9 cellular contexts compared by ENCODE assay signal in genomic region chr1:43935711-43936427, GRCh38. TPM values are rescaled to one million over a fixed set of nuclear protein-coding genes. Genes with fewer than 3 reads are reported as not detected.
DNase-seq lines count a peak whose midpoint lies in the region; ATAC-seq, FAIRE-seq and TF ChIP-seq lines count a peak whose summit lies in the region.
"Had no signal": no experiment of that assay in that cellular context is flagged by ENCODE, and none has a peak within 500 bp of the region (broad histone marks: within the 10 kb centered on the region; RNA-seq: fewer than 3 reads in every experiment).

No MANE protein-coding gene starts in this region.

- dilution Hi-C loops in mammary epithelial cell (cut with HindIII; ENCODE audit: low sequenced_read_pairs), result loop anchor here (5.0 to 25.0 kb wide), 2 partner anchors 169 to 399 kb away; partner anchors contain the start of gene PTPRF

- H3K36me3 ChIP-seq in HepG2 (replicated peaks in 1 of 2; ENCODE audit: control insufficient read depth in 1 of 2, insufficient read depth in 2 of 2, low read length in 2 of 2) (no peaks in the 10 kb centered on the region), right lobe of liver (no peaks in the 10 kb centered on the region), mammary epithelial cell (ENCODE audit: insufficient read depth, low read length) (no peaks in the 10 kb centered on the region), mucosa of descending colon (ENCODE audit: low read depth) (no peaks in the 10 kb centered on the region)

- POLR2A ChIA-PET in HepG2 (lab: Yijun Ruan, JAX), result interaction anchor here (1.3 to 4.3 kb wide), 5 partner anchors 12 to 172 kb away, joined by 5 to 38 read pairs (median 8); partner anchors contain the start of genes ATP6V0B, DPH2, IPO13 and SLC6A9

- TF ChIP-seq POLR2A in HepG2 (IDR thresholded peaks at IDR 0.05; ENCODE audit: insufficient read depth in 1 of 2, low read depth in 2 of 2, low read length in 2 of 2), result no peak
- no peak for TF ChIP-seq POLR2A in right lobe of liver (IDR thresholded peaks at IDR 0.05)

- peak overlapping the region; percentile 27 for H3K27ac ChIP-seq in HepG2 (ENCODE audit: extremely low read length, insufficient read depth, low read length)
- H3K27ac ChIP-seq in right lobe of liver, result no peak overlapping the region
- H3K27ac ChIP-seq in mammary epithelial cell (ENCODE audit: insufficient read depth, low read depth, low read length), result peak overlapping the region; percentile 81

- H3K9me3 ChIP-seq in HepG2 (ENCODE audit: low read length), result no peaks in the 10 kb centered on the region
- no peaks in the 10 kb centered on the region for H3K9me3 ChIP-seq in right lobe of liver
- H3K9me3 ChIP-seq in mammary epithelial cell (replicated peaks; ENCODE audit: insufficient read depth, low read length), result no peaks in the 10 kb centered on the region
- no peaks in the 10 kb centered on the region for H3K9me3 ChIP-seq in mucosa of descending colon

- 5% methylated on average over 6 of the region's 48 CpGs for WGBS in HepG2 (ENCODE audit: low lambda C conversion rate)
- WGBS in right lobe of liver (ENCODE audit: insufficient coverage, low coverage, low lambda C conversion rate, missing lambda C conversion rate), result no CpG with 5 or more reads among the region's 48 CpGs
- WGBS in mammary epithelial cell (ENCODE audit: low coverage, missing lambda C conversion rate), result 0% methylated on average over 3 of the region's 48 CpGs

- ATAC-seq in HepG2, result peak; percentile 8
- no peak for ATAC-seq in right lobe of liver
- peak; percentile 85 for ATAC-seq in mucosa of descending colon
- ATAC-seq in GM18498 (IDR thresholded peaks at IDR 0.05; ENCODE audit: unreplicated experiment), result no peak

- DNase-seq in HepG2 (ENCODE audit: low spot score), result no peak
- DNase-seq in right lobe of liver, result no peak
- DNase-seq in mammary epithelial cell, result peak; percentile 94
- peak; percentile 75 to 82 (median 80) for DNase-seq in mucosa of descending colon
- DNase-seq in pons (ENCODE audit: low spot score), result no peak
- DNase-seq in AG20443 (ENCODE audit: low spot score), result no peak
- no peak for DNase-seq in NOMO-1 treated with DMSO at 0.1 percent for 48 hours (lab: John Stamatoyannopoulos, UW; ENCODE audit: unreplicated experiment)
- DNase-seq: activated B cell treated with CpG ODN at 0.5 μM for 24 hours had no signal

- TF ChIP-seq RAD21 in HepG2 (CRISPR knock-in tag; IDR thresholded peaks at IDR 0.05), result no peak

- TF ChIP-seq EP300 in HepG2 (IDR thresholded peaks at IDR 0.05; ENCODE audit: low read depth in 2 of 2, low read length in 2 of 2), result no peak
- no peak for TF ChIP-seq EP300 in HepG2 (CRISPR knock-in tag; IDR thresholded peaks at IDR 0.05; ENCODE audit: borderline replicate concordance)

- peaks cover 39% of the 10 kb centered on the region for H3K4me1 ChIP-seq in HepG2 (ENCODE audit: insufficient read depth, low read length)
- H3K4me1 ChIP-seq in right lobe of liver, result peaks cover 0 to 19% (median 3%) of the 10 kb centered on the region in 4 donors
- peaks cover 59% of the 10 kb centered on the region for H3K4me1 ChIP-seq in mammary epithelial cell (ENCODE audit: insufficient read depth, low read length)
- peaks cover 20% of the 10 kb centered on the region for H3K4me1 ChIP-seq in mucosa of descending colon (ENCODE audit: low read depth)

- H3K9ac ChIP-seq in HepG2 (ENCODE audit: insufficient read depth, low read depth, low read length) (peak overlapping the region; percentile 49), mammary epithelial cell (ENCODE audit: insufficient read depth, low read length) (peak overlapping the region; percentile 82)

- H3K27me3 ChIP-seq in HepG2 (ENCODE audit: control insufficient read depth in 1 of 2, insufficient read depth in 2 of 2, low read length in 2 of 2), result no peaks in the 10 kb centered on the region
- H3K27me3 ChIP-seq in right lobe of liver, result no peaks in the 10 kb centered on the region
- no peaks in the 10 kb centered on the region for H3K27me3 ChIP-seq in mammary epithelial cell (ENCODE audit: insufficient read depth, low read length)

- H2AFZ ChIP-seq in HepG2 (ENCODE audit: low read length) (no peak overlapping the region), mammary epithelial cell (ENCODE audit: low read depth, low read length) (no peak overlapping the region)

- intact Hi-C loops in HepG2 (cut with micrococcal nuclease; ENCODE audit: unreplicated experiment) (loop anchor here (1.0 to 10.0 kb wide), 2 partner anchors 10 to 99 kb away; partner anchors contain the start of genes IPO13 and SLC6A9), right lobe of liver (cut with DNase I) (loop anchor here in 1 of 2 donors (10.0 kb wide), 1 partner anchor 171 kb away; no protein-coding TSS in a partner anchor), mammary epithelial cell (cut with micrococcal nuclease) (loop anchor here (2.0 to 10.0 kb wide), 4 partner anchors 101 to 701 kb away; partner anchors contain the start of gene ST3GAL3), mucosa of descending colon (cut with DNase I, micrococcal nuclease) (loop anchor here (2.0 kb wide), 1 partner anchor 173 kb away; no protein-coding TSS in a partner anchor)

- H3K79me2 ChIP-seq in HepG2 (ENCODE audit: insufficient read depth, low read length) (no peaks in the 10 kb centered on the region), mammary epithelial cell (ENCODE audit: insufficient read depth, low read length) (peaks cover 66% of the 10 kb centered on the region)

- peak overlapping the region; percentile 99 for H3K4me2 ChIP-seq in HepG2 (ENCODE audit: low read depth, low read length)
- peak overlapping the region; percentile 99 for H3K4me2 ChIP-seq in mammary epithelial cell (ENCODE audit: insufficient read depth, low read depth, low read length)

- in situ Hi-C loops in HepG2 (cut with HindIII; ENCODE audit: extremely low pct_ligation_motif_present, low pct_unique_long_range_greater_than_20kb), result no loop called here
- in situ Hi-C loops in mammary epithelial cell (cut with MboI; ENCODE audit: low sequenced_read_pairs in 2 of 2), result loop anchor here in 1 of 2 donors (10.0 to 25.0 kb wide), 3 partner anchors 109 to 399 kb away; partner anchors contain the start of genes KDM4A and PTPRF

- H3K4me3 ChIP-seq in HepG2 (replicated peaks in 1 of 3; ENCODE audit: insufficient read depth in 1 of 3, low read depth in 2 of 3, low read length in 3 of 3) (peak overlapping the region; percentile 50 to 84 (median 61)), right lobe of liver (peak overlapping the region in 1 of 3 donors; percentile 50), mammary epithelial cell (replicated peaks in 1 of 3; ENCODE audit: insufficient read depth in 1 of 3, low read depth in 2 of 3, low read length in 3 of 3) (peak overlapping the region; percentile 69 to 74 (median 70)), mucosa of descending colon (peak overlapping the region; percentile 17)

- TF ChIP-seq CTCF in HepG2 (CRISPR knock-in tag; IDR thresholded peaks at IDR 0.05) (no peak), right lobe of liver (IDR thresholded peaks at IDR 0.05) (no peak), mammary epithelial cell (conservative IDR thresholded peaks at IDR 0.05 in 1 of 2, IDR thresholded peaks at IDR 0.05 in 1 of 2; ENCODE audit: extremely low read depth in 1 of 2, insufficient read depth in 1 of 2, low read depth in 1 of 2, low read length in 2 of 2) (no peak), mucosa of descending colon (IDR thresholded peaks at IDR 0.05) (no peak)

- FAIRE-seq in HepG2 (lab: Jason Lieb, UNC), result no peak

- H4K20me1 ChIP-seq in HepG2 (ENCODE audit: insufficient read depth, low read length) (no peaks in the 10 kb centered on the region), mammary epithelial cell (ENCODE audit: insufficient read depth, low read length) (no peaks in the 10 kb centered on the region)

- no TSS peak for BruUV-seq in HepG2 (replicated peaks; lab: Mats Ljungman, UMichigan)
- no TSS peak for BruUV-seq in mammary epithelial cell (replicated peaks; lab: Mats Ljungman, UMichigan)

- CTCF ChIA-PET in HepG2 (lab: Yijun Ruan, JAX; ENCODE audit: low intra/inter-chr PET ratio, low total read pairs), result interaction anchor here (4.6 kb wide), 1 partner anchor 172 kb away, joined by 44 read pairs; no protein-coding TSS in a partner anchor
- CTCF ChIA-PET in mammary epithelial cell (lab: Charles Lee; ENCODE audit: low non-redundant PET), result interaction anchor here (1.0 to 2.4 kb wide), 3 partner anchors 10 to 172 kb away, joined by 3 to 67 read pairs (median 16); no protein-coding TSS in a partner anchor

RNA-seq across cellular contexts. Expression of gene ARTN, which starts 2.3 kb away (rescaled TPM):
- total RNA-seq in HepG2 (2016; rRNA removed; fragmentation: Illumina TruSeq; extraction: Trizol) (0.62 TPM in 1 of 2 replicates, not detected in the other), right lobe of liver (under 1 TPM in 3 of 6 experiments, not detected in 3; 0.31 to 0.32 (median 0.31) TPM), mammary epithelial cell (100 to 1,000 TPM in 1 of 2 donors, 10 to 100 TPM in 1; 22.8 to 105 TPM), mucosa of descending colon (10 to 100 TPM in 1 of 3 donors, 1 to 10 TPM in 2; 6.9 to 14.2 (median 7.4) TPM)
- 0.40 and 0.62 TPM in 2 replicates for total RNA-seq in HepG2 (2016; cell fraction: cytosol; rRNA removed; fragmentation: Illumina TruSeq; extraction: Trizol; ENCODE audit: low read depth)
- 0.24 and 0.61 TPM in 2 replicates for total RNA-seq in HepG2 (2016; cell fraction: insoluble cytoplasmic fraction; rRNA removed; fragmentation: Illumina TruSeq; extraction: Trizol)
- 0.28 and 0.55 TPM in 2 replicates for total RNA-seq in HepG2 (2016; cell fraction: membrane; rRNA removed; fragmentation: Illumina TruSeq; extraction: Trizol)
- 0.62 and 0.81 TPM in 2 replicates for total RNA-seq in HepG2 (2016; cell fraction: nucleus; rRNA removed; fragmentation: Illumina TruSeq; extraction: Trizol)
- polyA plus RNA-seq in HepG2 (2011; rRNA removed) (0.11 and 0.21 TPM in 2 replicates), mammary epithelial cell (47.1 TPM)
- 0.05 and 0.07 TPM in 2 replicates for polyA plus RNA-seq in HepG2 (2011; cell fraction: cytosol; rRNA removed)
- polyA plus RNA-seq in HepG2 (2011; cell fraction: nucleus; rRNA removed), result 1.3 and 1.4 TPM in 2 replicates
- 0.12 and 0.28 TPM in 2 replicates for polyA plus RNA-seq in HepG2 (2012)
- polyA plus RNA-seq in HepG2 (2016; cell fraction: cytosol; fragmentation: Illumina TruSeq; extraction: Trizol; ENCODE audit: low read depth), result 0.10 TPM in 2 replicates
- polyA plus RNA-seq in HepG2 (2016; cell fraction: insoluble cytoplasmic fraction; fragmentation: Illumina TruSeq; extraction: Trizol; ENCODE audit: low read depth), result 0.43 TPM in 1 of 2 replicates, not detected in the other
- 0.29 and 0.33 TPM in 2 replicates for polyA plus RNA-seq in HepG2 (2016; cell fraction: membrane; fragmentation: Illumina TruSeq; extraction: Trizol; ENCODE audit: low read depth)
- 0.81 and 2.0 TPM in 2 replicates for polyA plus RNA-seq in HepG2 (2016; cell fraction: nucleus; fragmentation: Illumina TruSeq; extraction: Trizol; ENCODE audit: insufficient read depth, low read depth)
- 0.44 and 1.7 TPM in 2 replicates for polyA minus RNA-seq in HepG2 (2011; rRNA and poly(A)+ RNA removed; ENCODE audit: low replicate concordance)
- polyA minus RNA-seq in HepG2 (2011; cell fraction: cytosol; rRNA and poly(A)+ RNA removed), result not detected in 2 replicates
- 0.62 and 0.77 TPM in 2 replicates for polyA minus RNA-seq in HepG2 (2011; cell fraction: nucleus; rRNA and poly(A)+ RNA removed)
- 21.8 TPM for polyA minus RNA-seq in mammary epithelial cell

RNA-seq across cellular contexts. Expression of gene IPO13, which starts 10.9 kb away (rescaled TPM):
- total RNA-seq in HepG2 (2016; rRNA removed; fragmentation: Illumina TruSeq; extraction: Trizol) (14.3 and 15.6 TPM in 2 replicates), right lobe of liver (10 to 100 TPM; 12.4 to 18.9 (median 14.8) TPM), mammary epithelial cell (10 to 100 TPM; 35.5 to 53.0 TPM), mucosa of descending colon (10 to 100 TPM; 21.5 to 32.6 (median 22.3) TPM)
- total RNA-seq in HepG2 (2016; cell fraction: cytosol; rRNA removed; fragmentation: Illumina TruSeq; extraction: Trizol; ENCODE audit: low read depth), result 2.4 and 3.1 TPM in 2 replicates
- 13.4 and 14.4 TPM in 2 replicates for total RNA-seq in HepG2 (2016; cell fraction: insoluble cytoplasmic fraction; rRNA removed; fragmentation: Illumina TruSeq; extraction: Trizol)
- total RNA-seq in HepG2 (2016; cell fraction: membrane; rRNA removed; fragmentation: Illumina TruSeq; extraction: Trizol), result 5.8 and 6.8 TPM in 2 replicates
- 15.1 and 20.1 TPM in 2 replicates for total RNA-seq in HepG2 (2016; cell fraction: nucleus; rRNA removed; fragmentation: Illumina TruSeq; extraction: Trizol)
- polyA plus RNA-seq in HepG2 (2011; rRNA removed) (12.9 and 15.0 TPM in 2 replicates), mammary epithelial cell (38.6 TPM)
- polyA plus RNA-seq in HepG2 (2011; cell fraction: cytosol; rRNA removed), result 11.2 and 12.8 TPM in 2 replicates
- polyA plus RNA-seq in HepG2 (2011; cell fraction: nucleus; rRNA removed), result 43.8 and 47.3 TPM in 2 replicates
- polyA plus RNA-seq in HepG2 (2012), result 9.7 and 11.8 TPM in 2 replicates
- 2.2 and 2.4 TPM in 2 replicates for polyA plus RNA-seq in HepG2 (2016; cell fraction: cytosol; fragmentation: Illumina TruSeq; extraction: Trizol; ENCODE audit: low read depth)
- 14.5 and 14.6 TPM in 2 replicates for polyA plus RNA-seq in HepG2 (2016; cell fraction: insoluble cytoplasmic fraction; fragmentation: Illumina TruSeq; extraction: Trizol; ENCODE audit: low read depth)
- polyA plus RNA-seq in HepG2 (2016; cell fraction: membrane; fragmentation: Illumina TruSeq; extraction: Trizol; ENCODE audit: low read depth), result 3.4 and 5.4 TPM in 2 replicates
- polyA plus RNA-seq in HepG2 (2016; cell fraction: nucleus; fragmentation: Illumina TruSeq; extraction: Trizol; ENCODE audit: insufficient read depth, low read depth), result 47.0 and 47.3 TPM in 2 replicates
- 37.2 and 43.4 TPM in 2 replicates for polyA minus RNA-seq in HepG2 (2011; rRNA and poly(A)+ RNA removed; ENCODE audit: low replicate concordance)
- polyA minus RNA-seq in HepG2 (2011; cell fraction: cytosol; rRNA and poly(A)+ RNA removed), result 8.7 and 12.3 TPM in 2 replicates
- 9.8 and 11.1 TPM in 2 replicates for polyA minus RNA-seq in HepG2 (2011; cell fraction: nucleus; rRNA and poly(A)+ RNA removed)
- polyA minus RNA-seq in mammary epithelial cell, result 64.5 TPM

RNA-seq across cellular contexts. Expression of gene DPH2, which starts 33.9 kb away (rescaled TPM):
- 38.3 and 40.5 TPM in 2 replicates for total RNA-seq in HepG2 (2016; rRNA removed; fragmentation: Illumina TruSeq; extraction: Trizol)
- 15.2 TPM in 2 replicates for total RNA-seq in HepG2 (2016; cell fraction: cytosol; rRNA removed; fragmentation: Illumina TruSeq; extraction: Trizol; ENCODE audit: low read depth)
- 33.0 and 37.1 TPM in 2 replicates for total RNA-seq in HepG2 (2016; cell fraction: insoluble cytoplasmic fraction; rRNA removed; fragmentation: Illumina TruSeq; extraction: Trizol)
- total RNA-seq in HepG2 (2016; cell fraction: membrane; rRNA removed; fragmentation: Illumina TruSeq; extraction: Trizol), result 43.0 and 46.2 TPM in 2 replicates
- 21.9 and 28.3 TPM in 2 replicates for total RNA-seq in HepG2 (2016; cell fraction: nucleus; rRNA removed; fragmentation: Illumina TruSeq; extraction: Trizol)
- polyA plus RNA-seq in HepG2 (2011; rRNA removed), result 32.2 and 39.3 TPM in 2 replicates
- polyA plus RNA-seq in HepG2 (2011; cell fraction: cytosol; rRNA removed), result 29.8 and 30.1 TPM in 2 replicates
- polyA plus RNA-seq in HepG2 (2011; cell fraction: nucleus; rRNA removed), result 143 and 148 TPM in 2 replicates
- 16.3 and 20.7 TPM in 2 replicates for polyA plus RNA-seq in HepG2 (2012)
- polyA plus RNA-seq in HepG2 (2016; cell fraction: cytosol; fragmentation: Illumina TruSeq; extraction: Trizol; ENCODE audit: low read depth), result 16.6 and 18.7 TPM in 2 replicates
- polyA plus RNA-seq in HepG2 (2016; cell fraction: insoluble cytoplasmic fraction; fragmentation: Illumina TruSeq; extraction: Trizol; ENCODE audit: low read depth), result 33.1 and 38.5 TPM in 2 replicates
- polyA plus RNA-seq in HepG2 (2016; cell fraction: membrane; fragmentation: Illumina TruSeq; extraction: Trizol; ENCODE audit: low read depth), result 41.7 and 43.1 TPM in 2 replicates
- polyA plus RNA-seq in HepG2 (2016; cell fraction: nucleus; fragmentation: Illumina TruSeq; extraction: Trizol; ENCODE audit: insufficient read depth, low read depth), result 50.3 and 52.5 TPM in 2 replicates
- 71.2 and 144 TPM in 2 replicates for polyA minus RNA-seq in HepG2 (2011; rRNA and poly(A)+ RNA removed; ENCODE audit: low replicate concordance)
- 10.3 and 13.5 TPM in 2 replicates for polyA minus RNA-seq in HepG2 (2011; cell fraction: cytosol; rRNA and poly(A)+ RNA removed)
- 36.7 and 43.0 TPM in 2 replicates for polyA minus RNA-seq in HepG2 (2011; cell fraction: nucleus; rRNA and poly(A)+ RNA removed)
- total RNA-seq in right lobe of liver, result 10 to 100 TPM in 5 of 6 experiments, 1 to 10 TPM in 1; 8.9 to 27.5 (median 12.0) TPM
- 10 to 100 TPM; 28.4 to 31.7 TPM for total RNA-seq in mammary epithelial cell
- 34.8 TPM for polyA plus RNA-seq in mammary epithelial cell
- 34.2 TPM for polyA minus RNA-seq in mammary epithelial cell
- 10 to 100 TPM; 16.5 to 23.3 (median 17.9) TPM for total RNA-seq in mucosa of descending colon

RNA-seq across cellular contexts. Expression of gene ATP6V0B, which starts 38.9 kb away (rescaled TPM):
- total RNA-seq in HepG2 (2016; rRNA removed; fragmentation: Illumina TruSeq; extraction: Trizol), result 76.4 and 161 TPM in 2 replicates
- 117 and 155 TPM in 2 replicates for total RNA-seq in HepG2 (2016; cell fraction: cytosol; rRNA removed; fragmentation: Illumina TruSeq; extraction: Trizol; ENCODE audit: low read depth)
- 83.5 and 169 TPM in 2 replicates for total RNA-seq in HepG2 (2016; cell fraction: insoluble cytoplasmic fraction; rRNA removed; fragmentation: Illumina TruSeq; extraction: Trizol)
- total RNA-seq in HepG2 (2016; cell fraction: membrane; rRNA removed; fragmentation: Illumina TruSeq; extraction: Trizol), result 125 and 145 TPM in 2 replicates
- total RNA-seq in HepG2 (2016; cell fraction: nucleus; rRNA removed; fragmentation: Illumina TruSeq; extraction: Trizol), result 134 and 145 TPM in 2 replicates
- polyA plus RNA-seq in HepG2 (2011; rRNA removed), result 157 and 169 TPM in 2 replicates
- polyA plus RNA-seq in HepG2 (2011; cell fraction: cytosol; rRNA removed), result 171 and 212 TPM in 2 replicates
- 191 and 208 TPM in 2 replicates for polyA plus RNA-seq in HepG2 (2011; cell fraction: nucleus; rRNA removed)
- 45.1 and 96.9 TPM in 2 replicates for polyA plus RNA-seq in HepG2 (2012)
- 104 and 146 TPM in 2 replicates for polyA plus RNA-seq in HepG2 (2016; cell fraction: cytosol; fragmentation: Illumina TruSeq; extraction: Trizol; ENCODE audit: low read depth)
- polyA plus RNA-seq in HepG2 (2016; cell fraction: insoluble cytoplasmic fraction; fragmentation: Illumina TruSeq; extraction: Trizol; ENCODE audit: low read depth), result 64.0 and 66.5 TPM in 2 replicates
- polyA plus RNA-seq in HepG2 (2016; cell fraction: membrane; fragmentation: Illumina TruSeq; extraction: Trizol; ENCODE audit: low read depth), result 95.1 and 113 TPM in 2 replicates
- polyA plus RNA-seq in HepG2 (2016; cell fraction: nucleus; fragmentation: Illumina TruSeq; extraction: Trizol; ENCODE audit: insufficient read depth, low read depth), result 218 and 233 TPM in 2 replicates
- 161 and 288 TPM in 2 replicates for polyA minus RNA-seq in HepG2 (2011; rRNA and poly(A)+ RNA removed; ENCODE audit: low replicate concordance)
- polyA minus RNA-seq in HepG2 (2011; cell fraction: cytosol; rRNA and poly(A)+ RNA removed), result 33.1 and 37.3 TPM in 2 replicates
- polyA minus RNA-seq in HepG2 (2011; cell fraction: nucleus; rRNA and poly(A)+ RNA removed), result 51.0 and 60.8 TPM in 2 replicates
- total RNA-seq in right lobe of liver, result 100 to 1,000 TPM in 2 of 6 experiments, 10 to 100 TPM in 4; 64.4 to 142 (median 76.9) TPM
- total RNA-seq in mammary epithelial cell, result 100 to 1,000 TPM in 1 of 2 donors, 10 to 100 TPM in 1; 84.4 to 127 TPM
- 199 TPM for polyA plus RNA-seq in mammary epithelial cell
- 104 TPM for polyA minus RNA-seq in mammary epithelial cell
- 100 to 1,000 TPM; 116 to 184 (median 158) TPM for total RNA-seq in mucosa of descending colon

RNA-seq across cellular contexts. Expression of gene B4GALT2, which starts 43.1 kb away (rescaled TPM):
- total RNA-seq in HepG2 (2016; rRNA removed; fragmentation: Illumina TruSeq; extraction: Trizol), result 56.5 and 78.0 TPM in 2 replicates
- total RNA-seq in HepG2 (2016; cell fraction: cytosol; rRNA removed; fragmentation: Illumina TruSeq; extraction: Trizol; ENCODE audit: low read depth), result 81.0 and 86.5 TPM in 2 replicates
- total RNA-seq in HepG2 (2016; cell fraction: insoluble cytoplasmic fraction; rRNA removed; fragmentation: Illumina TruSeq; extraction: Trizol), result 57.1 and 86.7 TPM in 2 replicates
- total RNA-seq in HepG2 (2016; cell fraction: membrane; rRNA removed; fragmentation: Illumina TruSeq; extraction: Trizol), result 144 and 151 TPM in 2 replicates
- total RNA-seq in HepG2 (2016; cell fraction: nucleus; rRNA removed; fragmentation: Illumina TruSeq; extraction: Trizol), result 42.0 and 49.7 TPM in 2 replicates
- polyA plus RNA-seq in HepG2 (2011; rRNA removed), result 41.9 and 57.0 TPM in 2 replicates
- polyA plus RNA-seq in HepG2 (2011; cell fraction: cytosol; rRNA removed), result 39.2 and 66.4 TPM in 2 replicates
- polyA plus RNA-seq in HepG2 (2011; cell fraction: nucleus; rRNA removed), result 53.0 and 54.3 TPM in 2 replicates
- polyA plus RNA-seq in HepG2 (2012), result 40.1 and 41.5 TPM in 2 replicates
- 96.5 and 101 TPM in 2 replicates for polyA plus RNA-seq in HepG2 (2016; cell fraction: cytosol; fragmentation: Illumina TruSeq; extraction: Trizol; ENCODE audit: low read depth)
- polyA plus RNA-seq in HepG2 (2016; cell fraction: insoluble cytoplasmic fraction; fragmentation: Illumina TruSeq; extraction: Trizol; ENCODE audit: low read depth), result 67.6 and 73.0 TPM in 2 replicates
- polyA plus RNA-seq in HepG2 (2016; cell fraction: membrane; fragmentation: Illumina TruSeq; extraction: Trizol; ENCODE audit: low read depth), result 132 and 145 TPM in 2 replicates
- 86.0 and 90.4 TPM in 2 replicates for polyA plus RNA-seq in HepG2 (2016; cell fraction: nucleus; fragmentation: Illumina TruSeq; extraction: Trizol; ENCODE audit: insufficient read depth, low read depth)
- 52.0 and 94.8 TPM in 2 replicates for polyA minus RNA-seq in HepG2 (2011; rRNA and poly(A)+ RNA removed; ENCODE audit: low replicate concordance)
- 24.3 and 27.3 TPM in 2 replicates for polyA minus RNA-seq in HepG2 (2011; cell fraction: cytosol; rRNA and poly(A)+ RNA removed)
- polyA minus RNA-seq in HepG2 (2011; cell fraction: nucleus; rRNA and poly(A)+ RNA removed), result 13.7 and 15.8 TPM in 2 replicates
- total RNA-seq in right lobe of liver, result 10 to 100 TPM; 13.4 to 49.5 (median 18.5) TPM
- 100 to 1,000 TPM in 1 of 2 donors, 10 to 100 TPM in 1; 88.2 to 103 TPM for total RNA-seq in mammary epithelial cell
- polyA plus RNA-seq in mammary epithelial cell, result 71.7 TPM
- 102 TPM for polyA minus RNA-seq in mammary epithelial cell
- 10 to 100 TPM; 20.0 to 33.6 (median 28.1) TPM for total RNA-seq in mucosa of descending colon

Comparison
In these comparisons a context has a peak if more than half of its experiments do, and no peak if none do; other contexts are left out.
1. ATAC-seq: peak in HepG2 (single experiment) and mucosa of descending colon (single experiment); none in right lobe of liver (0 of 4) and GM18498 (single experiment).
2. H3K27ac ChIP-seq: peak in HepG2 (single experiment) and mammary epithelial cell (single experiment); none in right lobe of liver (0 of 3).
3. DNase-seq: peak in mammary epithelial cell (single experiment) and mucosa of descending colon (3 of 3); none in HepG2 (single experiment), right lobe of liver (0 of 3), pons (single experiment), AG20443 (single experiment) and NOMO-1 treated with DMSO at 0.1 percent for 48 hours (single experiment).